ENCODE assay signal across 14 cellular contexts in genomic region chr3:183527980-183528379, GRCh38. TPM values are rescaled to one million over a fixed set of nuclear protein-coding genes. Genes with fewer than 3 reads are reported as not detected.
DNase-seq lines count a peak whose midpoint lies in the region; ATAC-seq and TF ChIP-seq lines count a peak whose summit lies in the region.
"Had no signal": no experiment of that assay in that cellular context is flagged by ENCODE, and none has a peak within 500 bp of the region (broad histone marks: within the 10 kb centered on the region; RNA-seq: fewer than 3 reads in every experiment).

No MANE protein-coding gene starts in this region.

- no peak overlapping the region for H3K4me3 ChIP-seq in neural progenitor cell
- H3K4me3 ChIP-seq: esophagus muscularis mucosa had no signal

- H3K4me2 ChIP-seq in neural progenitor cell = no peak overlapping the region

- DNase-seq in GM13976 (ENCODE audit: low spot score) = peak; percentile 58
- DNase-seq in dedifferentiated amniotic fluid mesenchymal stem cell (ENCODE audit: extremely low spot score) = peak; percentile 12
- no peak for DNase-seq in HCEC 1CT
- DNase-seq in neural progenitor cell (ENCODE audit: low spot score) = no peak
- no peak for DNase-seq in hippocampal formation (lab: John Stamatoyannopoulos, UW)
- no peak for DNase-seq in NCI-H146 (lab: John Stamatoyannopoulos, UW)
- DNase-seq: DMS153, NCI-H1436, substantia nigra had no signal

- H3K79me2 ChIP-seq in neural progenitor cell (ENCODE audit: low read depth) = no peaks in the 10 kb centered on the region

- no peaks in the 10 kb centered on the region for H3K4me1 Mint-ChIP-seq in neural progenitor cell
- H3K4me1 Mint-ChIP-seq: brain had no signal

- H3K27me3 ChIP-seq in neural progenitor cell = no peaks in the 10 kb centered on the region
- H3K27me3 ChIP-seq: esophagus muscularis mucosa had no signal

- H3K4me3 Mint-ChIP-seq in neural progenitor cell = no peak overlapping the region
- H3K4me3 Mint-ChIP-seq: brain had no signal

- TF ChIP-seq CTCF in GM13976 (IDR thresholded peaks at IDR 0.05; ENCODE audit: borderline replicate concordance, control extremely low read depth, extremely low read depth, insufficient read depth, missing control alignments) (no peak), neural progenitor cell (IDR thresholded peaks at IDR 0.05) (no peak)

- H3K9ac ChIP-seq in neural progenitor cell = no peak overlapping the region

- H4K20me1 ChIP-seq in neural progenitor cell (ENCODE audit: low read depth) = no peaks in the 10 kb centered on the region

- no peaks in the 10 kb centered on the region for H3K4me1 ChIP-seq in neural progenitor cell
- H3K4me1 ChIP-seq: esophagus muscularis mucosa had no signal

- H3K27ac Mint-ChIP-seq in neural progenitor cell = no peak overlapping the region
- H3K27ac Mint-ChIP-seq: brain had no signal

- no peaks in the 10 kb centered on the region for H3K36me3 ChIP-seq in neural progenitor cell
- H3K36me3 ChIP-seq: esophagus muscularis mucosa had no signal

- H3K27me3 Mint-ChIP-seq in neural progenitor cell (ENCODE audit: insufficient read depth, low read depth) = peaks cover 17% of the 10 kb centered on the region

- H3K9me3 Mint-ChIP-seq in neural progenitor cell = peaks cover 2% of the 10 kb centered on the region

- no peaks in the 10 kb centered on the region for H3F3A ChIP-seq in neural progenitor cell (ENCODE audit: low read depth)

- no peaks in the 10 kb centered on the region for H3K9me3 ChIP-seq in neural progenitor cell (ENCODE audit: low read depth)
- H3K9me3 ChIP-seq: esophagus muscularis mucosa had no signal

- H3K36me3 Mint-ChIP-seq in neural progenitor cell = no peaks in the 10 kb centered on the region
- H3K36me3 Mint-ChIP-seq: brain had no signal

- in situ Hi-C loops in GM13976 (cut with MboI; ENCODE audit: low sequenced_read_pairs, unreplicated experiment) = no loop called here

- peak; percentile 37 for ATAC-seq in GM21367 (IDR thresholded peaks at IDR 0.05; ENCODE audit: unreplicated experiment)
- peak; percentile 25 for ATAC-seq in HG03354 (IDR thresholded peaks at IDR 0.05; ENCODE audit: poor library complexity, severe bottlenecking, unreplicated experiment)

- H2AFZ ChIP-seq in neural progenitor cell (replicated peaks) = no peak overlapping the region

- H3K27ac ChIP-seq in neural progenitor cell = no peak overlapping the region
- H3K27ac ChIP-seq: esophagus muscularis mucosa, HL-60 had no signal

RNA-seq across cellular contexts. Expression of gene KLHL6, which starts 27.5 kb away (rescaled TPM):
- 0.09 and 0.40 TPM in 2 replicates for total RNA-seq in neural progenitor cell (ENCODE audit: low replicate concordance)

Comparison
In these comparisons a context has a peak if more than half of its experiments do, and no peak if none do; other contexts are left out.
1. DNase-seq: peak in GM13976 (single experiment) and dedifferentiated amniotic fluid mesenchymal stem cell (single experiment); none in HCEC 1CT (single experiment), neural progenitor cell (single experiment), hippocampal formation (0 of 2) and NCI-H146 (single experiment).